Comparison of ENCODE assay signal across 8 cellular contexts in genomic region chr11:14380947-14381555, GRCh38. TPM values are rescaled to one million over a fixed set of nuclear protein-coding genes. Genes with fewer than 3 reads are reported as not detected.
DNase-seq lines count a peak whose midpoint lies in the region; ATAC-seq, FAIRE-seq and TF ChIP-seq lines count a peak whose summit lies in the region.

No MANE protein-coding gene starts in this region.

- peak overlapping the region; percentile 33 for H3K9ac ChIP-seq in rectal smooth muscle tissue (ENCODE audit: low read length)

- ATAC-seq in HG03439 (IDR thresholded peaks at IDR 0.05; ENCODE audit: unreplicated experiment) (peak; percentile 80), body of pancreas (peak; percentile 91)

- TF ChIP-seq CTCF in BE2C (IDR thresholded peaks at IDR 0.05; ENCODE audit: low read depth, low read length) (no peak), body of pancreas (IDR thresholded peaks at IDR 0.05) (peak in 1 of 7 experiments; percentile 9)

- no peaks in the 10 kb centered on the region for H3K36me3 ChIP-seq in BE2C
- H3K36me3 ChIP-seq in body of pancreas (replicated peaks in 1 of 2; ENCODE audit: insufficient read depth in 1 of 2, low read depth in 2 of 2), result no peaks in the 10 kb centered on the region
- H3K36me3 ChIP-seq in rectal smooth muscle tissue (ENCODE audit: control insufficient read depth, insufficient read depth, low read length), result no peaks in the 10 kb centered on the region

- DNase-seq in BE2C (peak; percentile 55), GM19239 (ENCODE audit: insufficient read length, low spot score) (no peak), T-helper 1 cell (peak in 4 of 5 donors; percentile 12 to 71 (median 14)), body of pancreas (peak; percentile 72 to 87 (median 78)), hippocampal formation (lab: John Stamatoyannopoulos, UW) (peak; percentile 61 to 76), SHP77 (lab: John Stamatoyannopoulos, UW) (no peak)

- peak; percentile 42 to 74 (median 71) for TF ChIP-seq POLR2A in body of pancreas (IDR thresholded peaks at IDR 0.05)

- peak; percentile 66 for FAIRE-seq in GM19239 (lab: Jason Lieb, UNC)

- H3K4me3 ChIP-seq in BE2C (ENCODE audit: low read depth, low read length) (peak overlapping the region; percentile 56), body of pancreas (peak overlapping the region in 1 of 2 donors; percentile 26), rectal smooth muscle tissue (ENCODE audit: low read length) (peak overlapping the region; percentile 66)

- H3K9me3 ChIP-seq in BE2C (no peaks in the 10 kb centered on the region), body of pancreas (no peaks in the 10 kb centered on the region)

- intact Hi-C loops in body of pancreas (cut with DNase I), result no loop called here

- H3K4me1 ChIP-seq in BE2C, result no peaks in the 10 kb centered on the region
- peaks cover 16% of the 10 kb centered on the region for H3K4me1 ChIP-seq in body of pancreas
- peaks cover 5% of the 10 kb centered on the region for H3K4me1 ChIP-seq in rectal smooth muscle tissue (ENCODE audit: control insufficient read depth, insufficient read depth, low read length)

- H3K27ac ChIP-seq in body of pancreas (peak overlapping the region; percentile 74 to 88 (median 86)), rectal smooth muscle tissue (ENCODE audit: low read depth, low read length) (peak overlapping the region; percentile 30)

- 0 to 1% methylated on average over 9 to 54 of the region's 54 CpGs for WGBS in body of pancreas, 2 donors

- H3K27me3 ChIP-seq in BE2C (peaks cover 6% of the 10 kb centered on the region; the same call in 1 of the 2 replicates), body of pancreas (no peaks in the 10 kb centered on the region), rectal smooth muscle tissue (ENCODE audit: control insufficient read depth, insufficient read depth, low read length) (no peaks in the 10 kb centered on the region)

RNA-seq across cellular contexts. Expression of gene RRAS2, which starts 22.1 kb away (rescaled TPM):
- polyA plus RNA-seq in BE2C (2012; ENCODE audit: insufficient read depth, insufficient read length, low read depth), result 5.4 TPM
- 10 to 100 TPM; 15.8 to 27.5 TPM for total RNA-seq in body of pancreas

Comparison
In these comparisons a context has a peak if more than half of its experiments do, and no peak if none do; other contexts are left out.
1. DNase-seq: peak in BE2C (single experiment), T-helper 1 cell (4 of 5), body of pancreas (4 of 4) and hippocampal formation (2 of 2); none in GM19239 (single experiment) and SHP77 (0 of 2).